ENCODE assay signal across 8 cellular contexts in genomic region chr4:184453402-184454160, GRCh38. TPM values are rescaled to one million over a fixed set of nuclear protein-coding genes. Genes with fewer than 3 reads are reported as not detected.
DNase-seq lines count a peak whose midpoint lies in the region; ATAC-seq and TF ChIP-seq lines count a peak whose summit lies in the region.

No MANE protein-coding gene starts in this region.

- H3K36me3 Mint-ChIP-seq in activated CD4-positive, alpha-beta memory T cell treated with anti-CD3 and anti-CD28 coated beads for 36 hours, result peaks cover 12% of the 10 kb centered on the region

- H4K8ac ChIP-seq in IMR-90 (ENCODE audit: low read depth in 2 of 2, low read length in 2 of 2), result peak overlapping the region; percentile 3 to 81; a peak in 2 of 4 replicates

- H3K9me3 Mint-ChIP-seq in activated CD4-positive, alpha-beta memory T cell treated with anti-CD3 and anti-CD28 coated beads for 36 hours, result no peaks in the 10 kb centered on the region

- BruUV-seq in IMR-90 (replicated peaks; lab: Mats Ljungman, UMichigan), result no TSS peak

- peak overlapping the region; percentile 9; the same call in 1 of the 2 replicates for H2BK120ac ChIP-seq in IMR-90 (ENCODE audit: low read depth, low read length)

- no peak for TF ChIP-seq CTCF in IMR-90 (conservative IDR thresholded peaks at IDR 0.05; ENCODE audit: low read depth, low read length)
- TF ChIP-seq CTCF in esophagus muscularis mucosa (IDR thresholded peaks at IDR 0.05), result no peak
- no peak for TF ChIP-seq CTCF in omental fat pad (IDR thresholded peaks at IDR 0.05)

- H2AK5ac ChIP-seq in IMR-90 (ENCODE audit: low read depth, low read length), result peak overlapping the region; percentile 11; the same call in 1 of the 2 replicates

- H3K4ac ChIP-seq in IMR-90 (ENCODE audit: low read depth, low read length), result peak overlapping the region; percentile 26

- H3K23ac ChIP-seq in IMR-90 (ENCODE audit: low read depth, low read length), result peak overlapping the region; percentile 2; the same call in 1 of the 2 replicates

- in situ Hi-C loops in IMR-90 (cut with MboI; ENCODE audit: low sequenced_read_pairs), result no loop called here

- peaks cover 20% of the 10 kb centered on the region for H3K4me1 ChIP-seq in IMR-90 (ENCODE audit: control insufficient read depth, insufficient read depth, low read length)
- H3K4me1 ChIP-seq in esophagus muscularis mucosa, result peaks cover 71 to 81% (median 78%) of the 10 kb centered on the region in 4 donors

- peak overlapping the region; percentile 48 for H2BK5ac ChIP-seq in IMR-90 (ENCODE audit: low read depth, low read length, poor library complexity, severe bottlenecking)

- H3K36me3 ChIP-seq in IMR-90 (ENCODE audit: control insufficient read depth, insufficient read depth, low read length), result peaks cover 6% of the 10 kb centered on the region; the same call in 1 of the 2 replicates
- peaks cover 0 to 19% (median 8%) of the 10 kb centered on the region in 4 donors for H3K36me3 ChIP-seq in esophagus muscularis mucosa

- no peaks in the 10 kb centered on the region for H3K27me3 Mint-ChIP-seq in activated CD4-positive, alpha-beta memory T cell treated with anti-CD3 and anti-CD28 coated beads for 36 hours

- no peaks in the 10 kb centered on the region for H3K9me3 ChIP-seq in IMR-90 (ENCODE audit: control insufficient read depth, insufficient read depth, low read length)
- H3K9me3 ChIP-seq in esophagus muscularis mucosa, result no peaks in the 10 kb centered on the region

- ATAC-seq in GM21723 (IDR thresholded peaks at IDR 0.05; ENCODE audit: unreplicated experiment) (peak; percentile 67), IMR-90 (ENCODE audit: low read depth) (peak; percentile 96), omental fat pad (ENCODE audit: low FRiP score) (peak; percentile 79)

- peak overlapping the region; percentile 45 for H3K4me2 ChIP-seq in IMR-90 (ENCODE audit: low read depth, low read length)

- peak overlapping the region; percentile 40 for H3K9ac ChIP-seq in IMR-90 (ENCODE audit: low read depth, low read length)

- H3K27me3 ChIP-seq in IMR-90 (ENCODE audit: control insufficient read depth, insufficient read depth, low read length) (no peaks in the 10 kb centered on the region), esophagus muscularis mucosa (no peaks in the 10 kb centered on the region)

- H2AFZ ChIP-seq in IMR-90 (replicated peaks; ENCODE audit: low read length, poor library complexity), result peak overlapping the region; percentile 65

- no peak overlapping the region for H2AK9ac ChIP-seq in IMR-90 (replicated peaks; ENCODE audit: low read depth, low read length, poor library complexity)

- intact Hi-C loops in IMR-90 (cut with micrococcal nuclease), result no loop called here
- intact Hi-C loops in activated CD4-positive, alpha-beta memory T cell treated with anti-CD3 and anti-CD28 coated beads for 36 hours (cut with micrococcal nuclease), result no loop called here
- intact Hi-C loops in esophagus muscularis mucosa (cut with DNase I), result no loop called here

- WGBS in IMR-90 (ENCODE audit: extremely low coverage in 2 of 2, insufficient read length in 1 of 2), 2 experiments, result 0% methylated on average over 2 of the region's 10 CpGs; no CpG with 5 or more reads in 1 of the 2 experiments
- 20% methylated on average over 10 of the region's 10 CpGs for WGBS in esophagus muscularis mucosa

- dilution Hi-C loops in IMR-90 (cut with HindIII; ENCODE audit: low sequenced_read_pairs, unreplicated experiment), result no loop called here

- TF ChIP-seq EP300 in esophagus muscularis mucosa (IDR thresholded peaks at IDR 0.05), result no peak

- peak overlapping the region; percentile 29; the same call in 1 of the 2 replicates for H4K91ac ChIP-seq in IMR-90 (ENCODE audit: insufficient read depth, low read depth, low read length)

- peak overlapping the region; percentile 5; the same call in 1 of the 3 replicates for H2BK15ac ChIP-seq in IMR-90 (ENCODE audit: low read depth, low read length)

- H3K27ac ChIP-seq in IMR-90 (ENCODE audit: insufficient read depth, low read length) (peak overlapping the region; percentile 59), esophagus muscularis mucosa (replicated peaks in 1 of 4) (peak overlapping the region; percentile 47 to 65 (median 56))

- no peak overlapping the region for H3K56ac ChIP-seq in IMR-90 (ENCODE audit: extremely low read depth, insufficient read depth, low read length)

- H3K79me1 ChIP-seq in IMR-90 (ENCODE audit: low read depth in 1 of 2, low read length in 2 of 2), result peaks cover 61 to 83% of the 10 kb centered on the region in 2 experiments

- H3K4me3 Mint-ChIP-seq in activated CD4-positive, alpha-beta memory T cell treated with anti-CD3 and anti-CD28 coated beads for 36 hours, result peak overlapping the region; percentile 33

- peaks cover 28% of the 10 kb centered on the region; the same call in 1 of the 2 replicates for H4K20me1 ChIP-seq in IMR-90 (ENCODE audit: insufficient read depth, low read length)

- peaks cover 24% of the 10 kb centered on the region for H3K9me1 ChIP-seq in IMR-90 (ENCODE audit: insufficient read depth, low read length)

- H3K14ac ChIP-seq in IMR-90 (replicated peaks; ENCODE audit: low read depth, low read length), result peak overlapping the region; percentile 48

- 0 out of 2 replicates have a peak overlapping the region, but pooled peaks have one; percentile 4 for H4K5ac ChIP-seq in IMR-90 (ENCODE audit: low read depth, low read length)

- H3K4me1 Mint-ChIP-seq in activated CD4-positive, alpha-beta memory T cell treated with anti-CD3 and anti-CD28 coated beads for 36 hours (ENCODE audit: low read depth), result peaks cover 74% of the 10 kb centered on the region

- CTCF ChIA-PET in IMR-90 (lab: Yijun Ruan, JAX), result no interaction called here
- CTCF ChIA-PET in activated CD4-positive, alpha-beta memory T cell treated with anti-CD3 and anti-CD28 coated beads for 36 hours (lab: Charles Lee), result interaction anchor here (1.3 kb wide), 1 partner anchor 170 kb away, joined by 4 read pairs; no protein-coding TSS in a partner anchor

- POLR2A ChIA-PET in IMR-90 (lab: Charles Lee; ENCODE audit: unreplicated experiment), result interaction anchor here (0.5 to 0.6 kb wide), 2 partner anchors 18 to 47 kb away, joined by 4 to 21 read pairs; no protein-coding TSS in a partner anchor
- POLR2A ChIA-PET in activated CD4-positive, alpha-beta memory T cell treated with anti-CD3 and anti-CD28 coated beads for 36 hours (lab: Charles Lee), result interaction anchor here (0.9 kb wide), 2 partner anchors 21 kb away, joined by 3 to 4 read pairs; partner anchors contain the start of gene IRF2

- H3K18ac ChIP-seq in IMR-90 (ENCODE audit: low read depth, low read length), result peak overlapping the region; percentile 2; the same call in 1 of the 2 replicates

- DNase-seq in IMR-90 (peak; percentile 95), esophagus muscularis mucosa (ENCODE audit: extremely low spot score) (no peak), omental fat pad (ENCODE audit: low spot score) (no peak), DMS53 treated with DMSO at 0.1 percent for 48 hours (lab: John Stamatoyannopoulos, UW; ENCODE audit: unreplicated experiment) (no peak), NCI-H2081 treated with DMSO at 0.1 percent for 48 hours (lab: John Stamatoyannopoulos, UW) (no peak)
- peak; percentile 54 for DNase-seq in activated CD4-positive, alpha-beta memory T cell treated with anti-CD3 and anti-CD28 coated beads for 36 hours

- H3K27ac Mint-ChIP-seq in activated CD4-positive, alpha-beta memory T cell treated with anti-CD3 and anti-CD28 coated beads for 36 hours, result peak overlapping the region; percentile 85

- TF ChIP-seq POLR2A in IMR-90 (IDR thresholded peaks at IDR 0.05; ENCODE audit: low read depth, low read length) (no peak), esophagus muscularis mucosa (IDR thresholded peaks at IDR 0.05; ENCODE audit: low read depth) (no peak)

- peak overlapping the region; percentile 57; the same call in 1 of the 2 replicates for H3K4me3 ChIP-seq in GM08714 (ENCODE audit: low read length)
- H3K4me3 ChIP-seq in IMR-90 (ENCODE audit: insufficient read depth, low read depth, low read length), result no peak overlapping the region
- H3K4me3 ChIP-seq in esophagus muscularis mucosa, result no peak overlapping the region

- TF ChIP-seq RAD21 in IMR-90 (IDR thresholded peaks at IDR 0.05; ENCODE audit: low read length), result peak; percentile 27

- peak overlapping the region; percentile 37 for H2BK20ac ChIP-seq in IMR-90 (ENCODE audit: low read depth, low read length)

TF ChIP-seq in IMR-90, 13 proteins besides CTCF, POLR2A, EP300 and RAD21 (continues in another document):
- TF ChIP-seq ELK1 (IDR thresholded peaks at IDR 0.05; ENCODE audit: borderline replicate concordance, low read depth, low read length) (no peak), MAZ (IDR thresholded peaks at IDR 0.05; ENCODE audit: borderline replicate concordance, low read depth, low read length) (no peak), CEBPB (IDR thresholded peaks at IDR 0.05; ENCODE audit: low read depth, low read length) (no peak), SMC3 (IDR thresholded peaks at IDR 0.05; ENCODE audit: low read depth, low read length) (no peak), USF2 (IDR thresholded peaks at IDR 0.05; ENCODE audit: low read depth, low read length) (peak; percentile 66), MXI1 (IDR thresholded peaks at IDR 0.05; ENCODE audit: borderline replicate concordance, low read depth, low read length) (peak; percentile 31; the same call in 1 of the 2 replicates), NFE2L2 (IDR thresholded peaks at IDR 0.05; ENCODE audit: low read depth, low read length) (no peak)

RNA-seq across cellular contexts. Expression of gene IRF2, which starts 20.8 kb away (rescaled TPM):
- total RNA-seq in IMR-90 (2012; rRNA removed), result 20.3 and 21.9 TPM in 2 replicates
- polyA plus RNA-seq in IMR-90 (2012; rRNA removed), result 16.5 and 20.6 TPM in 2 replicates
- polyA plus RNA-seq in IMR-90 (2012; cell fraction: cytosol; rRNA removed), result 9.5 and 12.3 TPM in 2 replicates
- 9.2 and 22.4 TPM in 2 replicates for polyA plus RNA-seq in IMR-90 (2012; cell fraction: nucleus; rRNA removed; ENCODE audit: low replicate concordance)
- 10 to 100 TPM; 48.1 to 50.9 TPM for total RNA-seq in activated CD4-positive, alpha-beta memory T cell treated with anti-CD3 and anti-CD28 coated beads for 36 hours
- 10 to 100 TPM; 32.3 to 50.1 (median 36.4) TPM for total RNA-seq in esophagus muscularis mucosa
- total RNA-seq in omental fat pad, result 10 to 100 TPM; 16.9 to 53.1 (median 28.9) TPM

Comparison
In these comparisons a context has a peak if more than half of its experiments do, and no peak if none do; other contexts are left out.
1. DNase-seq: peak in IMR-90 (single experiment) and activated CD4-positive, alpha-beta memory T cell treated with anti-CD3 and anti-CD28 coated beads for 36 hours (single experiment); none in esophagus muscularis mucosa (single experiment), omental fat pad (single experiment), DMS53 treated with DMSO at 0.1 percent for 48 hours (single experiment) and NCI-H2081 treated with DMSO at 0.1 percent for 48 hours (single experiment).
2. Peak in every context shown above with its lines, with median percentiles within 50 percentile points of each other: ATAC-seq.